In genomic region chr15:45635763-45636292, GRCh38 we compare ENCODE assay signal across 9 cellular contexts. TPM values are rescaled to one million over a fixed set of nuclear protein-coding genes. Genes with fewer than 3 reads are reported as not detected.
A peak's percentile ranks its signal among the peaks of the same experiment; 100 is the strongest.
DNase-seq lines count a peak whose midpoint lies in the region; ATAC-seq and TF ChIP-seq lines count a peak whose summit lies in the region.
"Had no signal": no experiment of that assay in that cellular context is flagged by ENCODE, and none has a peak within 500 bp of the region (broad histone marks: within the 10 kb centered on the region; RNA-seq: fewer than 3 reads in every experiment).

No MANE protein-coding gene starts in this region.

- DNase-seq in activated T-cell treated with anti-CD3 and anti-CD28 coated beads, Interleukin-2, amount 50 U/mL, for 24 hours = no peak
- DNase-seq in activated T-cell treated with anti-CD3 and anti-CD28 coated beads for 4 hours = no peak
- DNase-seq in activated naive CD8-positive, alpha-beta T cell treated with anti-CD3 and anti-CD28 coated beads, Interleukin-2, amount 10 ng/mL, durations not matched to agents 7 days and 5 days = no peak
- no peak for DNase-seq in tibial artery
- DNase-seq in GM13977 (ENCODE audit: low spot score) = no peak
- DNase-seq in DMS79 treated with DMSO at 0.1 percent for 48 hours (lab: John Stamatoyannopoulos, UW) = no peak
- DNase-seq: DMS153 had no signal

- H3K9me3 ChIP-seq in liver (ENCODE audit: control insufficient read depth in 4 of 4, low read length in 3 of 4) (no peaks in the 10 kb centered on the region), tibial artery (no peaks in the 10 kb centered on the region)

- no peaks in the 10 kb centered on the region for H3K36me3 ChIP-seq in liver (ENCODE audit: control insufficient read depth in 4 of 4, insufficient read depth in 3 of 4, low read depth in 1 of 4, low read length in 3 of 4)
- no peaks in the 10 kb centered on the region for H3K36me3 ChIP-seq in tibial artery

- in situ Hi-C loops in GM13977 (cut with MboI; ENCODE audit: low pct_unique_long_range_greater_than_20kb, low sequenced_read_pairs, unreplicated experiment) = no loop called here

- H3K9ac ChIP-seq in liver (ENCODE audit: low read depth in 1 of 2, low read length in 2 of 2) = peak overlapping the region; percentile 85 to 88

- H3K9me3 Mint-ChIP-seq in activated T-cell treated with anti-CD3 and anti-CD28 coated beads, Interleukin-2, amount 50 U/mL, for 24 hours = no peaks in the 10 kb centered on the region
- H3K9me3 Mint-ChIP-seq in activated naive CD8-positive, alpha-beta T cell treated with anti-CD3 and anti-CD28 coated beads, Interleukin-2, amount 10 ng/mL, durations not matched to agents 7 days and 5 days = no peaks in the 10 kb centered on the region

- TF ChIP-seq CTCF in liver (IDR thresholded peaks at IDR 0.05; ENCODE audit: low read depth, low read length, missing input control) (no peak), tibial artery (IDR thresholded peaks at IDR 0.05) (no peak), GM13977 (IDR thresholded peaks at IDR 0.05; ENCODE audit: extremely low read depth, insufficient read depth, missing control alignments) (no peak)

- ATAC-seq in activated naive CD8-positive, alpha-beta T cell treated with anti-CD3 and anti-CD28 coated beads, Interleukin-2, amount 10 ng/mL, durations not matched to agents 7 days and 5 days (ENCODE audit: low read depth) = no peak
- ATAC-seq in GM18907 (IDR thresholded peaks at IDR 0.05; ENCODE audit: unreplicated experiment) = no peak

- POLR2A ChIA-PET in activated naive CD8-positive, alpha-beta T cell treated with anti-CD3 and anti-CD28 coated beads, Interleukin-2, amount 10 ng/mL, durations not matched to agents 7 days and 5 days (lab: Charles Lee) = interaction anchor here (0.7 to 2.7 kb wide), 2 partner anchors 49 to 234 kb away, joined by 3 to 14 read pairs; partner anchors contain the start of gene BLOC1S6

- H3K27ac ChIP-seq in liver (ENCODE audit: low read depth in 1 of 2, low read length in 2 of 2) (peak overlapping the region; percentile 98), tibial artery (peak overlapping the region; percentile 93 to 96)

- H3K27me3 Mint-ChIP-seq in activated T-cell treated with anti-CD3 and anti-CD28 coated beads, Interleukin-2, amount 50 U/mL, for 24 hours = no peaks in the 10 kb centered on the region
- H3K27me3 Mint-ChIP-seq in activated naive CD8-positive, alpha-beta T cell treated with anti-CD3 and anti-CD28 coated beads, Interleukin-2, amount 10 ng/mL, durations not matched to agents 7 days and 5 days = peaks cover 5% of the 10 kb centered on the region

- WGBS in liver = 23% methylated on average over 17 of the region's 17 CpGs

- peaks cover 6 to 24% (median 8%) of the 10 kb centered on the region in 4 donors for H3K4me1 ChIP-seq in liver (ENCODE audit: control insufficient read depth in 4 of 4, insufficient read depth in 4 of 4, low read length in 3 of 4)
- peaks cover 5 to 66% (median 40%) of the 10 kb centered on the region in 4 donors for H3K4me1 ChIP-seq in tibial artery

- H3K4me3 Mint-ChIP-seq in activated T-cell treated with anti-CD3 and anti-CD28 coated beads, Interleukin-2, amount 50 U/mL, for 24 hours = peak overlapping the region; percentile 96
- H3K4me3 Mint-ChIP-seq in activated naive CD8-positive, alpha-beta T cell treated with anti-CD3 and anti-CD28 coated beads, Interleukin-2, amount 10 ng/mL, durations not matched to agents 7 days and 5 days = peak overlapping the region; percentile 96

- H3K4me3 ChIP-seq in liver (ENCODE audit: low read depth in 1 of 3, low read length in 3 of 3) (peak overlapping the region; percentile 82 to 91 (median 82)), tibial artery (peak overlapping the region; percentile 70 to 86)

- peaks cover 37% of the 10 kb centered on the region for H3K36me3 Mint-ChIP-seq in activated T-cell treated with anti-CD3 and anti-CD28 coated beads, Interleukin-2, amount 50 U/mL, for 24 hours (ENCODE audit: low read depth)
- peaks cover 24% of the 10 kb centered on the region for H3K36me3 Mint-ChIP-seq in activated naive CD8-positive, alpha-beta T cell treated with anti-CD3 and anti-CD28 coated beads, Interleukin-2, amount 10 ng/mL, durations not matched to agents 7 days and 5 days

- H3K27ac Mint-ChIP-seq in activated T-cell treated with anti-CD3 and anti-CD28 coated beads, Interleukin-2, amount 50 U/mL, for 24 hours = peak overlapping the region; percentile 90
- peak overlapping the region; percentile 93 for H3K27ac Mint-ChIP-seq in activated naive CD8-positive, alpha-beta T cell treated with anti-CD3 and anti-CD28 coated beads, Interleukin-2, amount 10 ng/mL, durations not matched to agents 7 days and 5 days

- no peaks in the 10 kb centered on the region for H3K27me3 ChIP-seq in liver (ENCODE audit: control insufficient read depth in 4 of 4, insufficient read depth in 4 of 4, low read length in 3 of 4)
- H3K27me3 ChIP-seq in tibial artery = no peaks in the 10 kb centered on the region

- intact Hi-C loops in tibial artery (cut with DNase I; ENCODE audit: low total_unique reads) = no loop called here

- H3K4me1 Mint-ChIP-seq in activated T-cell treated with anti-CD3 and anti-CD28 coated beads, Interleukin-2, amount 50 U/mL, for 24 hours (ENCODE audit: low read depth) = peaks cover 56% of the 10 kb centered on the region
- peaks cover 37% of the 10 kb centered on the region for H3K4me1 Mint-ChIP-seq in activated naive CD8-positive, alpha-beta T cell treated with anti-CD3 and anti-CD28 coated beads, Interleukin-2, amount 10 ng/mL, durations not matched to agents 7 days and 5 days

- TF ChIP-seq RAD21 in liver (IDR thresholded peaks at IDR 0.05) = no peak

TF ChIP-seq in liver, 16 proteins besides CTCF, POLR2A, EP300 and RAD21:
- TF ChIP-seq FOXA2 (IDR thresholded peaks at IDR 0.05) (no peak), RXRA (IDR thresholded peaks at IDR 0.05) (peak in 1 of 2 donors; percentile 12)

RNA-seq across cellular contexts. Expression of gene SQOR, which starts 1.0 kb away (rescaled TPM):
- total RNA-seq in activated naive CD8-positive, alpha-beta T cell treated with anti-CD3 and anti-CD28 coated beads, Interleukin-2, amount 10 ng/mL, durations not matched to agents 7 days and 5 days = 10 to 100 TPM; 65.6 to 66.8 TPM
- total RNA-seq in liver = 10 to 100 TPM; 29.6 to 41.7 TPM
- 10 to 100 TPM; 31.1 to 39.1 TPM for polyA plus RNA-seq in liver

RNA-seq across cellular contexts. Expression of gene BLOC1S6, which starts 48.6 kb away (rescaled TPM):
- total RNA-seq in activated naive CD8-positive, alpha-beta T cell treated with anti-CD3 and anti-CD28 coated beads, Interleukin-2, amount 10 ng/mL, durations not matched to agents 7 days and 5 days = 10 to 100 TPM; 40.1 to 40.6 TPM
- 10 to 100 TPM; 26.6 to 37.0 TPM for total RNA-seq in liver
- polyA plus RNA-seq in liver = 10 to 100 TPM; 13.3 to 16.4 TPM
